ENCODE assay signal across 1 cellular context in genomic region chr15:90885432-90886290, GRCh38.
TF ChIP-seq lines count a peak whose summit lies in the region.

No MANE protein-coding gene starts in this region.

TF ChIP-seq in HepG2, 621 proteins besides CTCF, POLR2A, EP300 and RAD21 (continued from another document):
- TF ChIP-seq ATF6 (CRISPR knock-in tag; conservative IDR thresholded peaks at IDR 0.05): no peak
- peak; percentile 19; the same call in 1 of the 2 replicates for TF ChIP-seq NCOA2 (CRISPR knock-in tag; IDR thresholded peaks at IDR 0.05)
- peak; percentile 40; the same call in 1 of the 2 replicates for TF ChIP-seq BHLHE40 (IDR thresholded peaks at IDR 0.05; ENCODE audit: low read length)
- peak; percentile 21; the same call in 1 of the 2 replicates for TF ChIP-seq IKZF5 (CRISPR knock-in tag; IDR thresholded peaks at IDR 0.05)
- no peak for TF ChIP-seq SOX6 (IDR thresholded peaks at IDR 0.05)
- no peak for TF ChIP-seq SOX6 (CRISPR knock-in tag; IDR thresholded peaks at IDR 0.05)
- TF ChIP-seq PAXIP1 (CRISPR knock-in tag; conservative IDR thresholded peaks at IDR 0.05): no peak
- TF ChIP-seq RXRA (CRISPR knock-in tag; IDR thresholded peaks at IDR 0.05): 0 out of 2 replicates have a peak, but pooled peaks have one; percentile 16
- TF ChIP-seq RBM39 (IDR thresholded peaks at IDR 0.05; ENCODE audit: low read depth, low read length, poor library complexity, severe bottlenecking): peak; percentile 50
- no peak for TF ChIP-seq STAT5B (CRISPR knock-in tag; IDR thresholded peaks at IDR 0.05)
- peak; percentile 49 for TF ChIP-seq ZNF501 (CRISPR knock-in tag; IDR thresholded peaks at IDR 0.05)
- TF ChIP-seq CENPT (CRISPR knock-in tag; IDR thresholded peaks at IDR 0.05; ENCODE audit: low read depth): no peak
- no peak for TF ChIP-seq ZNF615 (CRISPR knock-in tag; IDR thresholded peaks at IDR 0.05; ENCODE audit: borderline replicate concordance)
- no peak for TF ChIP-seq BRD4 (CRISPR knock-in tag; IDR thresholded peaks at IDR 0.05)
- TF ChIP-seq FLYWCH1 (CRISPR knock-in tag; IDR thresholded peaks at IDR 0.05): no peak
- TF ChIP-seq PATZ1 (CRISPR knock-in tag; IDR thresholded peaks at IDR 0.05): 0 out of 2 replicates have a peak, but pooled peaks have one; percentile 37
- TF ChIP-seq JUNB (CRISPR knock-in tag; IDR thresholded peaks at IDR 0.05; ENCODE audit: borderline replicate concordance): no peak
- 0 out of 4 replicates have a peak, but pooled peaks of 1 of the 2 experiments have one; percentile 39 for TF ChIP-seq HMGXB4 (CRISPR knock-in tag; IDR thresholded peaks at IDR 0.05; ENCODE audit: borderline replicate concordance in 1 of 2, low read depth in 1 of 2)
- TF ChIP-seq HNF4G (IDR thresholded peaks at IDR 0.05; ENCODE audit: borderline replicate concordance, low read depth, low read length): no peak
- no peak for TF ChIP-seq HNF4G (CRISPR knock-in tag; IDR thresholded peaks at IDR 0.05; ENCODE audit: borderline replicate concordance, low read depth)
- TF ChIP-seq RXRB (CRISPR knock-in tag; IDR thresholded peaks at IDR 0.05; ENCODE audit: borderline replicate concordance): 0 out of 2 replicates have a peak, but pooled peaks have one; percentile 22
- TF ChIP-seq TEAD3 (CRISPR knock-in tag; optimal IDR thresholded peaks at IDR 0.05; ENCODE audit: borderline replicate concordance): no peak
- TF ChIP-seq HES4 (CRISPR knock-in tag; IDR thresholded peaks at IDR 0.05; ENCODE audit: borderline replicate concordance): no peak
- TF ChIP-seq ZNF710 (CRISPR knock-in tag; IDR thresholded peaks at IDR 0.05; ENCODE audit: borderline replicate concordance): no peak
- TF ChIP-seq KMT2B (CRISPR knock-in tag; IDR thresholded peaks at IDR 0.05): no peak
- TF ChIP-seq CAMTA2 (CRISPR knock-in tag; IDR thresholded peaks at IDR 0.05; ENCODE audit: borderline replicate concordance): no peak
- TF ChIP-seq GATAD2A (CRISPR knock-in tag; IDR thresholded peaks at IDR 0.05): peak; percentile 44; the same call in 1 of the 2 replicates
- TF ChIP-seq ZNF138 (CRISPR knock-in tag; IDR thresholded peaks at IDR 0.05; ENCODE audit: low read depth): no peak
- TF ChIP-seq ZNF768 (CRISPR knock-in tag; IDR thresholded peaks at IDR 0.05): peak; percentile 56; the same call in 1 of the 2 replicates
- TF ChIP-seq THYN1 (CRISPR knock-in tag; IDR thresholded peaks at IDR 0.05; ENCODE audit: borderline replicate concordance, low read depth): no peak
- peak; percentile 80 for TF ChIP-seq ZSCAN25 (CRISPR knock-in tag; IDR thresholded peaks at IDR 0.05)
- 0 out of 2 replicates have a peak, but pooled peaks have one; percentile 33 for TF ChIP-seq ZNF292 (CRISPR knock-in tag; IDR thresholded peaks at IDR 0.05; ENCODE audit: borderline replicate concordance, low read depth)
- no peak for TF ChIP-seq ZNF891 (CRISPR knock-in tag; IDR thresholded peaks at IDR 0.05)
- TF ChIP-seq SP2 (CRISPR knock-in tag; IDR thresholded peaks at IDR 0.05): no peak
- TF ChIP-seq ISL2 (CRISPR knock-in tag; IDR thresholded peaks at IDR 0.05): no peak
- peak; percentile 76 for TF ChIP-seq SMC3 (IDR thresholded peaks at IDR 0.05; ENCODE audit: low read length)
- no peak for TF ChIP-seq ZNF124 (CRISPR knock-in tag; IDR thresholded peaks at IDR 0.05)
- no peak for TF ChIP-seq KLF16 (CRISPR knock-in tag; IDR thresholded peaks at IDR 0.05)
- no peak for TF ChIP-seq ATF2 (CRISPR knock-in tag; IDR thresholded peaks at IDR 0.05)
- TF ChIP-seq PHF21A (CRISPR knock-in tag; IDR thresholded peaks at IDR 0.05): no peak
